In genomic region chr6:32954212-32954745, GRCh38 we compare ENCODE assay signal across 1 cellular context.
TF ChIP-seq lines count a peak whose summit lies in the region.

No MANE protein-coding gene starts in this region.

TF ChIP-seq in GM12878, 131 proteins besides CTCF, POLR2A, EP300 and RAD21:
- no peak for TF ChIP-seq SMARCA5 (IDR thresholded peaks at IDR 0.05)
- peak; percentile 46; the same call in 1 of the 2 replicates for TF ChIP-seq SPI1 (IDR thresholded peaks at IDR 0.05; ENCODE audit: borderline replicate concordance, insufficient read depth, low read depth, low read length)
- TF ChIP-seq NR2C1 (IDR thresholded peaks at IDR 0.05), result no peak
- TF ChIP-seq REST (IDR thresholded peaks at IDR 0.05; ENCODE audit: low read depth, low read length), result no peak
- no peak for TF ChIP-seq HSF1 (IDR thresholded peaks at IDR 0.05; ENCODE audit: low read depth, low read length)
- 0 out of 4 replicates have a peak, but pooled peaks of 1 of the 2 experiments have one; percentile 10 for TF ChIP-seq BHLHE40 (IDR thresholded peaks at IDR 0.05; ENCODE audit: borderline replicate concordance in 1 of 2, low read depth in 2 of 2, low read length in 1 of 2)
- no peak for TF ChIP-seq ZZZ3 (IDR thresholded peaks at IDR 0.05; ENCODE audit: control insufficient read depth, insufficient read length, low read depth)
TF ChIP-seq in GM12878: peak in this region for 2.
